26 cellular contexts compared by ENCODE assay signal in the genomic region with DNA sequence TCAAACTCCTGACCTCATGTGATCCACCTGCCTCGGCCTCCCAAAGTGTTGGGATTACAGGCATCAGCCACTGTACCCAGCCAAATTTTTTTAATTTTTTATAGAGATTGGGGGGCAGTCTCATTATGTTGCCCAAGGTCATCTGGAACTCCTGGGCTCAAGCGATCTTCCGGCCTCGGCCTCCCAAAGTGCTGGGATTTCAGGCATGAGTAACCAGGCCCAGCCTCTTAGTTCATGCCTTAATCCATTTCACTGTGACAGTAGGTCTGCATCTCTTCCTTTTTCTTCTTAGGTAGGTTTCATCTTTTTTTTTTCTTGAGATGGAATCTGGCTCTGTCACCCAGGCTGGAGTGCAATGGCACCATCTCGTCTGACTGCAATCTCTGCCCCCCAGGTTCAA.
"Had no signal": no experiment of that assay in that cellular context is flagged by ENCODE, and none has a peak within 500 bp of the region (broad histone marks: within the 10 kb centered on the region; RNA-seq: fewer than 3 reads in every experiment).

No MANE protein-coding gene starts in this region.

- H3K27ac ChIP-seq: ovary, prostate gland, stomach, uterus had no signal

- H3K4me3 ChIP-seq: lung, ovary, prostate gland, smooth muscle cell, stomach, transverse colon, uterus had no signal

- ATAC-seq: left lobe of liver; SK-N-SH treated with all-trans-retinoic acid at 6 μM for 48 hours; stimulated activated memory B cell treated with anti-CD40 and anti-IgM and Interleukin-4, amounts not matched to agents 10 μg/mL and 1 μg/mL and 100 μg/mL, for 72 hours; T-helper 17 cell had no signal

- H3K4me1 ChIP-seq: prostate gland had no signal

- H3K36me3 ChIP-seq: ovary, prostate gland, stomach, transverse colon, uterus had no signal

- DNase-seq: activated CD4-positive, alpha-beta memory T cell treated with anti-CD3 and anti-CD28 coated beads, Interleukin-2, amount 10 ng/mL, durations not matched to agents 7 days and 5 days; activated CD4-positive, alpha-beta T cell treated with anti-CD3 and anti-CD28 coated beads for 1 hour; activated CD4-positive, alpha-beta T cell treated with anti-CD3 and anti-CD28 coated beads, Interleukin-2, amount 10 ng/mL, durations not matched to agents 7 days and 5 days; activated T-cell treated with anti-CD3 and anti-CD28 coated beads, Interleukin-2, amount 50 U/mL, for 48 hours; anterior cingulate cortex; dermis blood vessel endothelial cell; effector CD8-positive, alpha-beta T cell; glutamatergic neuron; hypothalamus; immature natural killer cell; ovary; retina; stimulated activated CD4-positive, alpha-beta T cell treated with anti-CD3 and anti-CD28 coated beads, Interleukin-1b, Interleukin-23, amount 100 ng/mL, for 48 hours; stimulated activated CD4-positive, alpha-beta T cell treated with anti-CD3 and anti-CD28 coated beads, Interleukin-4, amount 100 ng/mL, for 4 hours; stimulated activated CD8-positive, alpha-beta memory T cell treated with anti-CD3 and anti-CD28 coated beads, Interleukin-4, amount 100 ng/mL, for 48 hours; stomach; T-helper 17 cell; T1000; transverse colon; uterus had no signal

- H3K9me3 ChIP-seq: ovary, prostate gland, stomach, transverse colon, uterus had no signal

- H3K27me3 ChIP-seq: ovary, stomach, transverse colon, uterus had no signal
